24 cellular contexts compared by ENCODE assay signal in the genomic region with DNA sequence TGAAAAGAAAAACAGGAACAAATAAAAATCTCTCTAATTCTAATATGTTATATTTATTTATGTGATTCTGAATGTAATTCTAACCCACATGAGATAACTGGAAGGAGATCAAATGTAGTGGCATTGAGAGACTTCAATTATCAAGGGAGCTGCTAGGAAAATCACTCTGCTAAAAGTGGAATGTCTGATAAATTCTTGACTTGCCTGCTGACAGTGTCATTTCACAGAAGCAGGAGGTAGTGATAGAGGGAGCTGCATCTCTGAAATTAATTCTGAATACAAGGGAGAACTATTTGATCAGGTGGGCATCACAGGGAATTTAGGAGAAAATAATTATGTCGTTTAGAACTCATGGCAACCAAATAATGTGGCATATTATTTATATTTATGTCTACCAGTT.
"Had no signal": no experiment of that assay in that cellular context is flagged by ENCODE, and none has a peak within 500 bp of the region (broad histone marks: within the 10 kb centered on the region; RNA-seq: fewer than 3 reads in every experiment).

No MANE protein-coding gene starts in this region.

- H3K4me3 ChIP-seq: stomach, suprapubic skin, testis, thoracic aorta, thyroid gland, tibial artery, tibial nerve, transverse colon, upper lobe of left lung, upper lobe of right lung, uterus, vagina had no signal

- DNase-seq: stimulated activated CD4-positive, alpha-beta T cell treated with anti-CD3 and anti-CD28 coated beads, Interleukin-2, amount 100 ng/mL, for 48 hours; stimulated activated CD4-positive, alpha-beta T cell treated with anti-CD3 and anti-CD28 coated beads, Interleukin-4, amount 100 ng/mL, for 1 hour; stimulated activated CD4-positive, alpha-beta T cell treated with anti-CD3 and anti-CD28 coated beads, Interleukin-4, amount 100 ng/mL, for 24 hours; stimulated activated CD4-positive, alpha-beta T cell treated with anti-CD3 and anti-CD28 coated beads, Interleukin-4, amount 100 ng/mL, for 4 hours; stimulated activated CD8-positive, alpha-beta memory T cell treated with anti-CD3 and anti-CD28 coated beads, Interleukin-4, amount 100 ng/mL, for 48 hours; stimulated activated naive B cell treated with anti-CD40 and anti-IgM and Interleukin-4, amounts not matched to agents 10 μg/mL and 1 μg/mL and 100 μg/mL, for 72 hours; stimulated activated naive CD4-positive, alpha-beta T cell; stimulated activated naive CD4-positive, alpha-beta T cell treated with Interleukin-2 at 50 U/mL for 16 hours; stimulated activated naive CD8-positive, alpha-beta T cell treated with anti-CD3 and anti-CD28 coated beads, Interleukin-15, amount 100 ng/mL, for 72 hours; stimulated activated naive CD8-positive, alpha-beta T cell treated with anti-CD3 and anti-CD28 coated beads, Interleukin-15, Interleukin-2, amounts not matched to agents 100 U/mL and 50 U/mL, for 24 hours; stomach; substantia nigra; testis; thyroid gland; tibial artery; transverse colon; trophoblast cell; upper lobe of left lung; upper lobe of right lung; uterus had no signal

- H3K27ac ChIP-seq: stomach, suprapubic skin, testis, thoracic aorta, thyroid gland, tibial artery, tibial nerve, transverse colon, upper lobe of left lung, upper lobe of right lung, uterus, vagina had no signal

- H3K27me3 ChIP-seq: stomach, suprapubic skin, testis, thyroid gland, tibial artery, tibial nerve, transverse colon, upper lobe of left lung, upper lobe of right lung, uterus, vagina had no signal

- H3K9me3 ChIP-seq: stomach, suprapubic skin, testis, thoracic aorta, thyroid gland, tibial artery, transverse colon, upper lobe of left lung, upper lobe of right lung, uterus, vagina had no signal

- H3K36me3 ChIP-seq: stomach, suprapubic skin, thoracic aorta, thyroid gland, tibial artery, tibial nerve, transverse colon, upper lobe of left lung, upper lobe of right lung, uterus, vagina had no signal
